In genomic region chr5:79329453-79329852, GRCh38 we compare ENCODE assay signal across 18 cellular contexts.
"Had no signal": no experiment of that assay in that cellular context is flagged by ENCODE, and none has a peak within 500 bp of the region (broad histone marks: within the 10 kb centered on the region; RNA-seq: fewer than 3 reads in every experiment).

No MANE protein-coding gene starts in this region.

- H3K4me3 Mint-ChIP-seq: dendritic cell treated with granulocyte-macrophage colony-stimulating factor and Interleukin-4, amounts not matched to agents 40 ng/mL and 50 ng/mL, for 4 days; effector memory CD8-positive, alpha-beta T cell; immature natural killer cell; naive thymus-derived CD4-positive, alpha-beta T cell; nephron progenitor cell; stimulated activated memory B cell treated with anti-CD40 and anti-IgM and Interleukin-4, amounts not matched to agents 10 μg/mL and 1 μg/mL and 100 μg/mL, for 72 hours had no signal

- H3K36me3 ChIP-seq: gastroesophageal sphincter, left ventricle myocardium inferior, spleen, stomach had no signal

- H3K4me3 ChIP-seq: esophagus muscularis mucosa, gastroesophageal sphincter, left ventricle myocardium inferior, lung, spleen, stomach had no signal

- DNase-seq: effector memory CD8-positive, alpha-beta T cell; immature natural killer cell; left ventricle myocardium inferior; naive thymus-derived CD4-positive, alpha-beta T cell; nephron progenitor cell; spleen; stimulated activated CD4-positive, alpha-beta T cell treated with anti-CD3 and anti-CD28 coated beads, Interleukin-15, amount 100 ng/mL, for 24 hours; stimulated activated CD4-positive, alpha-beta T cell treated with anti-CD3 and anti-CD28 coated beads, Interleukin-1b, Interleukin-23, amount 100 ng/mL, for 48 hours; stimulated activated CD4-positive, alpha-beta T cell treated with anti-CD3 and anti-CD28 coated beads, Interleukin-4, amount 100 ng/mL, for 24 hours; stomach had no signal

- H3K9ac ChIP-seq: parathyroid adenoma had no signal

- H3K27me3 ChIP-seq: esophagus muscularis mucosa, gastroesophageal sphincter, stomach had no signal

- H3K27ac Mint-ChIP-seq: dendritic cell treated with granulocyte-macrophage colony-stimulating factor and Interleukin-4, amounts not matched to agents 40 ng/mL and 50 ng/mL, for 4 days; effector memory CD8-positive, alpha-beta T cell; immature natural killer cell; nephron progenitor cell; stimulated activated memory B cell treated with anti-CD40 and anti-IgM and Interleukin-4, amounts not matched to agents 10 μg/mL and 1 μg/mL and 100 μg/mL, for 72 hours had no signal

- H3K27ac ChIP-seq: epithelial cell of prostate, esophagus muscularis mucosa, gastroesophageal sphincter, left ventricle myocardium inferior, parathyroid adenoma, spleen, stomach had no signal

- H2AFZ ChIP-seq: parathyroid adenoma had no signal

- H3K4me1 ChIP-seq: esophagus muscularis mucosa, gastroesophageal sphincter, left ventricle myocardium inferior, parathyroid adenoma, spleen, stomach had no signal

- H3K4me1 Mint-ChIP-seq: immature natural killer cell; naive thymus-derived CD4-positive, alpha-beta T cell; nephron progenitor cell; stimulated activated memory B cell treated with anti-CD40 and anti-IgM and Interleukin-4, amounts not matched to agents 10 μg/mL and 1 μg/mL and 100 μg/mL, for 72 hours had no signal

- ATAC-seq: effector memory CD8-positive, alpha-beta T cell; gastroesophageal sphincter; naive thymus-derived CD4-positive, alpha-beta T cell; sciatic nerve; stimulated activated memory B cell treated with anti-CD40 and anti-IgM and Interleukin-4, amounts not matched to agents 10 μg/mL and 1 μg/mL and 100 μg/mL, for 72 hours had no signal

- H3K9me3 ChIP-seq: esophagus muscularis mucosa, gastroesophageal sphincter, left ventricle myocardium inferior, spleen, stomach had no signal

- H3K27me3 Mint-ChIP-seq: dendritic cell treated with granulocyte-macrophage colony-stimulating factor and Interleukin-4, amounts not matched to agents 40 ng/mL and 50 ng/mL, for 4 days; stimulated activated memory B cell treated with anti-CD40 and anti-IgM and Interleukin-4, amounts not matched to agents 10 μg/mL and 1 μg/mL and 100 μg/mL, for 72 hours had no signal
